In genomic region chr12:49907352-49907751, GRCh38 we compare ENCODE assay signal across 20 cellular contexts. TPM values are rescaled to one million over a fixed set of nuclear protein-coding genes. Genes with fewer than 3 reads are reported as not detected.
DNase-seq lines count a peak whose midpoint lies in the region; ATAC-seq and TF ChIP-seq lines count a peak whose summit lies in the region.
"Had no signal": no experiment of that assay in that cellular context is flagged by ENCODE, and none has a peak within 500 bp of the region (broad histone marks: within the 10 kb centered on the region; RNA-seq: fewer than 3 reads in every experiment).

No MANE protein-coding gene starts in this region.

- no peaks in the 10 kb centered on the region for H3K36me3 ChIP-seq in spleen
- H3K36me3 ChIP-seq: BLaER1 treated with 17β-estradiol and CSF1 and Interleukin-3, amounts not matched to agents 10 nM and 100 nM; HAP-1 had no signal

- H3K4me1 ChIP-seq in spleen = peaks cover 0 to 19% (median 12%) of the 10 kb centered on the region in 6 donors

- no peaks in the 10 kb centered on the region for H3K27me3 ChIP-seq in dorsolateral prefrontal cortex
- peaks cover 0 to 40% (median 10%) of the 10 kb centered on the region in 7 donors for H3K27me3 ChIP-seq in spleen (replicated peaks in 1 of 7)

- intact Hi-C loops in dorsolateral prefrontal cortex (cut with DNase I) = no loop called here
- intact Hi-C loops in spleen (cut with DNase I; ENCODE audit: low total_unique reads) = no loop called here

- no peak for TF ChIP-seq POLR2A in spleen (IDR thresholded peaks at IDR 0.05)

- H3K27ac ChIP-seq in dorsolateral prefrontal cortex (peak overlapping the region in 55 of 59 donors; percentile 6 to 97 (median 63)), spleen (no peak overlapping the region)
- H3K27ac ChIP-seq: BLaER1 treated with 17β-estradiol and CSF1 and Interleukin-3, amounts not matched to agents 10 nM and 100 nM; GM23248; PC-9 had no signal

- no peaks in the 10 kb centered on the region for H3K9me3 ChIP-seq in spleen
- H3K9me3 ChIP-seq: BLaER1 treated with 17β-estradiol and CSF1 and Interleukin-3, amounts not matched to agents 10 nM and 100 nM; HAP-1 had no signal

- 60 to 81% (median 70%) methylated on average over 1 of the region's 1 CpG for WGBS in spleen, 5 donors

- ATAC-seq in HG02610 (IDR thresholded peaks at IDR 0.05; ENCODE audit: unreplicated experiment) = no peak
- ATAC-seq: CD8-positive, alpha-beta T cell had no signal

- DNase-seq in RPMI7951 (ENCODE audit: low read depth) (peak; percentile 11), dorsolateral prefrontal cortex (no peak), midbrain (lab: John Stamatoyannopoulos, UW) (peak; percentile 39), spleen (peak; percentile 17), NCI-H2081 treated with DMSO at 0.1 percent for 48 hours (lab: John Stamatoyannopoulos, UW) (no peak), OCI-M1 (lab: John Stamatoyannopoulos, UW) (no peak)
- DNase-seq: Calu3; CD8-positive, alpha-beta T cell; GF-D8; Kasumi-1; NCI-H1105; NCI-H2227 treated with DMSO at 0.1 percent for 48 hours; NCI-H510A treated with DMSO at 0.1 percent for 48 hours; PC-9 had no signal

- TF ChIP-seq CTCF in dorsolateral prefrontal cortex (IDR thresholded peaks at IDR 0.05 in 54 of 56, conservative IDR thresholded peaks at IDR 0.05 in 2 of 56; ENCODE audit: low read depth in 1 of 56, partially characterized antibody in 56 of 56) = no peak
- TF ChIP-seq CTCF in spleen (IDR thresholded peaks at IDR 0.05 in 8 of 11, conservative IDR thresholded peaks at IDR 0.05 in 3 of 11) = no peak

- H3K4me3 ChIP-seq in dorsolateral prefrontal cortex (no peak overlapping the region), spleen (no peak overlapping the region)
- H3K4me3 ChIP-seq: BLaER1 treated with 17β-estradiol and CSF1 and Interleukin-3, amounts not matched to agents 10 nM and 100 nM; GM23248; HAP-1; PC-9 had no signal

RNA-seq across cellular contexts. Expression of gene FAIM2, which starts 3.7 kb away (rescaled TPM):
- 0.98 and 1.2 TPM in 2 replicates for total RNA-seq in RPMI7951 (2014; rRNA removed; shearing (Covaris generic))
- total RNA-seq in dorsolateral prefrontal cortex (1,000 to 10,000 TPM in 2 of 120 experiments, 100 to 1,000 TPM in 118; 390 to 1,056 (median 722) TPM), spleen (1 to 10 TPM in 4 of 7 donors, under 1 TPM in 2, not detected in 1; 0.09 to 3.2 (median 1.7) TPM)
- polyA plus RNA-seq in spleen = under 1 TPM; 0.04 to 0.19 (median 0.17) TPM
- total RNA-seq: A673; Calu3; CD8-positive, alpha-beta T cell; PC-9 had no signal
- polyA plus RNA-seq: IgD-negative memory B cell had no signal

RNA-seq across cellular contexts. Expression of gene AQP2, which starts 43.2 kb away (rescaled TPM):
- total RNA-seq in RPMI7951 (2014; rRNA removed; shearing (Covaris generic)) = not detected in 2 replicates
- total RNA-seq in dorsolateral prefrontal cortex (not detected), spleen (not detected)
- not detected for polyA plus RNA-seq in spleen
- total RNA-seq: A673; Calu3; CD8-positive, alpha-beta T cell; GM23248; PC-9 had no signal
- polyA plus RNA-seq: GM23248, IgD-negative memory B cell had no signal

RNA-seq across cellular contexts. Expression of gene AQP5, which starts 54.3 kb away (rescaled TPM):
- not detected in 2 replicates for total RNA-seq in RPMI7951 (2014; rRNA removed; shearing (Covaris generic))
- total RNA-seq in dorsolateral prefrontal cortex (1 to 10 TPM in 46 of 120 experiments, under 1 TPM in 61, not detected in 13; 0.29 to 5.2 (median 0.92) TPM), spleen (under 1 TPM in 3 of 7 donors, not detected in 4; 0.26 to 0.46 (median 0.30) TPM)
- polyA plus RNA-seq in spleen = under 1 TPM in 2 of 3 donors, not detected in 1; 0.05 to 0.45 TPM
- total RNA-seq: A673; CD8-positive, alpha-beta T cell; GM23248 had no signal
- polyA plus RNA-seq: GM23248, IgD-negative memory B cell had no signal

Comparison
In these comparisons a context has a peak if more than half of its experiments do, and no peak if none do; other contexts are left out.
1. DNase-seq: peak in RPMI7951 (single experiment), midbrain (single experiment) and spleen (single experiment); none in dorsolateral prefrontal cortex (0 of 10), NCI-H2081 treated with DMSO at 0.1 percent for 48 hours (single experiment) and OCI-M1 (single experiment).
2. H3K27ac ChIP-seq: peak in dorsolateral prefrontal cortex (55 of 59); none in spleen (0 of 8).
3. RNA of gene FAIM2, which starts 3.7 kb away (total RNA-seq): 390 to 1,056 TPM in dorsolateral prefrontal cortex; 0.09 to 3.2 TPM in spleen and 0.98 to 1.2 TPM in RPMI7951; every median in the first group is over 10 times any median in the second.